Comparison of ENCODE assay signal across 22 cellular contexts in the genomic region with DNA sequence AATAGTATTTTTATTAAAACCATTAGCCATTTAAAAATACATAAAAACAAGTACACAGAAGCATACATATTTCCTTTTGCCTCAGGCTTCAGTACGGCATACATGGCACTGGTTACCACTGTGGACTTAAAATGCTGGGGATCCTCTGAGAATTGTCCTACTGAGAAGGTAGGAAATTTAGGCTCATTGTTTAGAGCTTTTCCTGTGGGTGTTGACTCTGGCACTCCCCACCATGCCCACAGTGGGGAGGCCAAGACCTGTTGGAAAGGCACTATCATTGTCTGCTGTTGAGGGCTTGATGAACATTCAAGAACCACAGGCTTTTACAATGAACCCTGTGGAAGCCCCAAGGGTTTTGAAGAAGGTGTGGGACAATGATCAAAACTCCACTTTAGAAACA.
DNase-seq lines count a peak whose midpoint lies in the region; ATAC-seq and TF ChIP-seq lines count a peak whose summit lies in the region.
"Had no signal": no experiment of that assay in that cellular context is flagged by ENCODE, and none has a peak within 500 bp of the region (broad histone marks: within the 10 kb centered on the region; RNA-seq: fewer than 3 reads in every experiment).

No MANE protein-coding gene starts in this region.

- H3K27me3 Mint-ChIP-seq in activated CD4-positive, alpha-beta T cell treated with anti-CD3 and anti-CD28 coated beads, Interleukin-2, amount 10 ng/mL, durations not matched to agents 24 days and 14 days = no peaks in the 10 kb centered on the region
- H3K27me3 Mint-ChIP-seq in activated CD4-positive, alpha-beta T cell treated with anti-CD3 and anti-CD28 coated beads, Interleukin-2, amount 10 ng/mL, durations not matched to agents 7 days and 5 days = no peaks in the 10 kb centered on the region
- H3K27me3 Mint-ChIP-seq: CD4-positive, CD25-positive, alpha-beta regulatory T cell had no signal

- no peak for ATAC-seq in HG03378 (IDR thresholded peaks at IDR 0.05; ENCODE audit: unreplicated experiment)
- ATAC-seq: GM23338, HepG2, K562 had no signal

- no peak overlapping the region for H3K27ac ChIP-seq in colonic mucosa
- H3K27ac ChIP-seq: HL-60, Peyer's patch had no signal

- H3K27me3 ChIP-seq in colonic mucosa = no peaks in the 10 kb centered on the region
- H3K27me3 ChIP-seq: Peyer's patch had no signal

- POLR2A ChIA-PET in activated CD4-positive, alpha-beta T cell treated with anti-CD3 and anti-CD28 coated beads, Interleukin-2, amount 10 ng/mL, durations not matched to agents 7 days and 5 days (lab: Charles Lee) = no interaction called here

- DNase-seq in activated CD4-positive, alpha-beta T cell treated with anti-CD3 and anti-CD28 coated beads, Interleukin-2, amount 10 ng/mL, durations not matched to agents 24 days and 14 days = peak; percentile 8
- DNase-seq in activated CD4-positive, alpha-beta T cell treated with anti-CD3 and anti-CD28 coated beads, Interleukin-2, amount 10 ng/mL, durations not matched to agents 7 days and 5 days = no peak
- DNase-seq in M059J (ENCODE audit: low read depth) (peak; percentile 32), NCI-H69 (lab: John Stamatoyannopoulos, UW) (peak; percentile 51), islet precursor cell (peak; percentile 74), colonic mucosa (no peak)
- DNase-seq: Caco-2; CD4-positive, CD25-positive, alpha-beta regulatory T cell; DMS 273 treated with DMSO at 0.1 percent for 48 hours; NCI-H1092; NCI-H1436; NCI-H2029; NCI-H2171 treated with DMSO at 0.1 percent for 48 hours; NCI-H446 treated with DMSO at 0.1 percent for 48 hours; NCI-H774; Peyer's patch had no signal

- intact Hi-C loops in activated CD4-positive, alpha-beta T cell treated with anti-CD3 and anti-CD28 coated beads, Interleukin-2, amount 10 ng/mL, durations not matched to agents 24 days and 14 days (cut with micrococcal nuclease) = no loop called here
- intact Hi-C loops in colonic mucosa (cut with DNase I) = no loop called here

- no peaks in the 10 kb centered on the region for H3K9me3 ChIP-seq in colonic mucosa
- H3K9me3 ChIP-seq: Caco-2, HAP-1, Peyer's patch had no signal

- no peaks in the 10 kb centered on the region for H3K36me3 Mint-ChIP-seq in activated CD4-positive, alpha-beta T cell treated with anti-CD3 and anti-CD28 coated beads, Interleukin-2, amount 10 ng/mL, durations not matched to agents 24 days and 14 days (ENCODE audit: low read depth)
- no peaks in the 10 kb centered on the region for H3K36me3 Mint-ChIP-seq in activated CD4-positive, alpha-beta T cell treated with anti-CD3 and anti-CD28 coated beads, Interleukin-2, amount 10 ng/mL, durations not matched to agents 7 days and 5 days (ENCODE audit: low read depth)
- H3K36me3 Mint-ChIP-seq: CD4-positive, CD25-positive, alpha-beta regulatory T cell had no signal

- H3K9me3 Mint-ChIP-seq in activated CD4-positive, alpha-beta T cell treated with anti-CD3 and anti-CD28 coated beads, Interleukin-2, amount 10 ng/mL, durations not matched to agents 24 days and 14 days = no peaks in the 10 kb centered on the region
- peaks cover 2% of the 10 kb centered on the region for H3K9me3 Mint-ChIP-seq in activated CD4-positive, alpha-beta T cell treated with anti-CD3 and anti-CD28 coated beads, Interleukin-2, amount 10 ng/mL, durations not matched to agents 7 days and 5 days
- H3K9me3 Mint-ChIP-seq: GM23338 had no signal

- no peak overlapping the region for H3K4me3 Mint-ChIP-seq in activated CD4-positive, alpha-beta T cell treated with anti-CD3 and anti-CD28 coated beads, Interleukin-2, amount 10 ng/mL, durations not matched to agents 24 days and 14 days
- H3K4me3 Mint-ChIP-seq in activated CD4-positive, alpha-beta T cell treated with anti-CD3 and anti-CD28 coated beads, Interleukin-2, amount 10 ng/mL, durations not matched to agents 7 days and 5 days = no peak overlapping the region
- H3K4me3 Mint-ChIP-seq: GM23338 had no signal

- TF ChIP-seq CTCF in colonic mucosa (IDR thresholded peaks at IDR 0.05) = no peak

- H3K4me1 ChIP-seq in colonic mucosa = no peaks in the 10 kb centered on the region
- H3K4me1 ChIP-seq: HAP-1, Peyer's patch had no signal

- H3K9ac ChIP-seq in colonic mucosa (ENCODE audit: low read depth in 2 of 2, low read length in 2 of 2) = no peak overlapping the region

- CTCF ChIA-PET in activated CD4-positive, alpha-beta T cell treated with anti-CD3 and anti-CD28 coated beads, Interleukin-2, amount 10 ng/mL, durations not matched to agents 7 days and 5 days (lab: Charles Lee) = no interaction called here

- H3K4me3 ChIP-seq in colonic mucosa = no peak overlapping the region
- H3K4me3 ChIP-seq: GM23338, HAP-1, K562, Peyer's patch had no signal

- no peaks in the 10 kb centered on the region for H3K36me3 ChIP-seq in colonic mucosa
- H3K36me3 ChIP-seq: HAP-1, Peyer's patch had no signal

- H3K27ac Mint-ChIP-seq in activated CD4-positive, alpha-beta T cell treated with anti-CD3 and anti-CD28 coated beads, Interleukin-2, amount 10 ng/mL, durations not matched to agents 24 days and 14 days = no peak overlapping the region
- no peak overlapping the region for H3K27ac Mint-ChIP-seq in activated CD4-positive, alpha-beta T cell treated with anti-CD3 and anti-CD28 coated beads, Interleukin-2, amount 10 ng/mL, durations not matched to agents 7 days and 5 days
- H3K27ac Mint-ChIP-seq: CD4-positive, CD25-positive, alpha-beta regulatory T cell; GM23338 had no signal

- no peaks in the 10 kb centered on the region for H3K4me1 Mint-ChIP-seq in activated CD4-positive, alpha-beta T cell treated with anti-CD3 and anti-CD28 coated beads, Interleukin-2, amount 10 ng/mL, durations not matched to agents 24 days and 14 days
- no peaks in the 10 kb centered on the region for H3K4me1 Mint-ChIP-seq in activated CD4-positive, alpha-beta T cell treated with anti-CD3 and anti-CD28 coated beads, Interleukin-2, amount 10 ng/mL, durations not matched to agents 7 days and 5 days
- H3K4me1 Mint-ChIP-seq: CD4-positive, CD25-positive, alpha-beta regulatory T cell; GM23338 had no signal

Comparison
In these comparisons a context has a peak if more than half of its experiments do, and no peak if none do; other contexts are left out.
1. DNase-seq: peak in activated CD4-positive, alpha-beta T cell treated with anti-CD3 and anti-CD28 coated beads, Interleukin-2, amount 10 ng/mL, durations not matched to agents 24 days and 14 days (single experiment), M059J (single experiment), NCI-H69 (single experiment) and islet precursor cell (single experiment); none in activated CD4-positive, alpha-beta T cell treated with anti-CD3 and anti-CD28 coated beads, Interleukin-2, amount 10 ng/mL, durations not matched to agents 7 days and 5 days (single experiment) and colonic mucosa (single experiment).